11 cellular contexts compared by ENCODE assay signal in genomic region chr17:44097110-44097810, GRCh38. TPM values are rescaled to one million over a fixed set of nuclear protein-coding genes. Genes with fewer than 3 reads are reported as not detected.
DNase-seq lines count a peak whose midpoint lies in the region; ATAC-seq and TF ChIP-seq lines count a peak whose summit lies in the region.
"Had no signal": no experiment of that assay in that cellular context is flagged by ENCODE, and none has a peak within 500 bp of the region (broad histone marks: within the 10 kb centered on the region; RNA-seq: fewer than 3 reads in every experiment).

No MANE protein-coding gene starts in this region.

- peaks cover 0 to 22% (median 0%) of the 10 kb centered on the region in 11 experiments; a peak in 6 of 22 replicates for H4K20me1 ChIP-seq in BLaER1 treated with 17β-estradiol and CSF1 and Interleukin-3, amounts not matched to agents 10 nM and 100 nM
- H4K20me1 ChIP-seq in osteoblast (ENCODE audit: insufficient read depth, low read length), result no peaks in the 10 kb centered on the region

- DNase-seq in Peyer's patch (no peak), fibroblast of gingiva (ENCODE audit: low read depth) (peak; percentile 80), osteoblast (ENCODE audit: insufficient read length, low spot score, missing footprints) (peak; percentile 46), NCI-H2196 treated with DMSO at 0.1 percent for 48 hours (lab: John Stamatoyannopoulos, UW; ENCODE audit: unreplicated experiment) (no peak)
- DNase-seq in activated T-cell treated with anti-CD3 and anti-CD28 coated beads, Interleukin-2, amount 50 U/mL, for 72 hours, result no peak
- DNase-seq in stimulated activated CD4-positive, alpha-beta T cell treated with anti-CD3 and anti-CD28 coated beads, Interleukin-12 subunit alpha, Interleukin-12 subunit beta, amount 100 ng/mL, for 4 hours, result no peak
- DNase-seq: naive B cell, NCI-H1092 had no signal

- no peaks in the 10 kb centered on the region for H3K36me3 Mint-ChIP-seq in activated T-cell treated with anti-CD3 and anti-CD28 coated beads, Interleukin-2, amount 50 U/mL, for 72 hours (ENCODE audit: insufficient read depth in 2 of 2)
- H3K36me3 Mint-ChIP-seq: naive B cell had no signal

- no peaks in the 10 kb centered on the region for H3K27me3 Mint-ChIP-seq in activated T-cell treated with anti-CD3 and anti-CD28 coated beads, Interleukin-2, amount 50 U/mL, for 72 hours (ENCODE audit: low read depth)
- H3K27me3 Mint-ChIP-seq: naive B cell had no signal

- no peak for ATAC-seq in activated T-cell treated with anti-CD3 and anti-CD28 coated beads, Interleukin-2, amount 50 U/mL, for 72 hours (replicated peaks in 1 of 2)
- no peak for ATAC-seq in HG03439 (IDR thresholded peaks at IDR 0.05; ENCODE audit: unreplicated experiment)

- no peak for TF ChIP-seq CTCF in Peyer's patch (IDR thresholded peaks at IDR 0.05)
- TF ChIP-seq CTCF in osteoblast (IDR thresholded peaks at IDR 0.05; ENCODE audit: extremely low read depth, low read depth, low read length), result no peak

- no peak overlapping the region for H3K4me3 Mint-ChIP-seq in activated T-cell treated with anti-CD3 and anti-CD28 coated beads, Interleukin-2, amount 50 U/mL, for 72 hours
- H3K4me3 Mint-ChIP-seq: naive B cell; T-helper 1 cell treated with Interleukin-12 subunit alpha and Interleukin-12 subunit beta and Interleukin-4 antibody, amounts not matched to agents 30 μg/mL and 1 μg/mL, for 36 hours had no signal

- no peaks in the 10 kb centered on the region for H3K27me3 ChIP-seq in BLaER1 treated with 17β-estradiol and CSF1 and Interleukin-3, amounts not matched to agents 10 nM and 100 nM
- H3K27me3 ChIP-seq in Peyer's patch (no peaks in the 10 kb centered on the region), osteoblast (ENCODE audit: insufficient read depth, low read length) (no peaks in the 10 kb centered on the region)

- TF ChIP-seq POLR2A in Peyer's patch (IDR thresholded peaks at IDR 0.05), result no peak

- peaks cover 7% of the 10 kb centered on the region for H3K4me1 Mint-ChIP-seq in activated T-cell treated with anti-CD3 and anti-CD28 coated beads, Interleukin-2, amount 50 U/mL, for 72 hours (ENCODE audit: low read depth)

- no peaks in the 10 kb centered on the region for H3K9me3 ChIP-seq in BLaER1 treated with 17β-estradiol and CSF1 and Interleukin-3, amounts not matched to agents 10 nM and 100 nM (replicated peaks in 1 of 11)
- H3K9me3 ChIP-seq in Peyer's patch (no peaks in the 10 kb centered on the region), osteoblast (ENCODE audit: low read depth, low read length) (no peaks in the 10 kb centered on the region)

- peak overlapping the region; percentile 79 to 97 (median 94); a peak in 21 of 22 replicates for H3K27ac ChIP-seq in BLaER1 treated with 17β-estradiol and CSF1 and Interleukin-3, amounts not matched to agents 10 nM and 100 nM
- H3K27ac ChIP-seq in Peyer's patch (peak overlapping the region; percentile 12 to 84 (median 70)), osteoblast (ENCODE audit: low read depth, low read length) (peak overlapping the region; percentile 84)

- peak overlapping the region; percentile 9 for H2AFZ ChIP-seq in osteoblast (ENCODE audit: low read length)

- peaks cover 34% of the 10 kb centered on the region for H3K79me2 ChIP-seq in osteoblast (ENCODE audit: insufficient read depth, low read length)

- no peaks in the 10 kb centered on the region for H3K9me3 Mint-ChIP-seq in activated T-cell treated with anti-CD3 and anti-CD28 coated beads, Interleukin-2, amount 50 U/mL, for 72 hours
- H3K9me3 Mint-ChIP-seq: T-helper 1 cell treated with Interleukin-12 subunit alpha and Interleukin-12 subunit beta and Interleukin-4 antibody, amounts not matched to agents 30 μg/mL and 1 μg/mL, for 36 hours had no signal

- H3K9ac ChIP-seq in BLaER1 treated with 17β-estradiol and CSF1 and Interleukin-3, amounts not matched to agents 10 nM and 100 nM, result peak overlapping the region; percentile 77 to 85 (median 83); a peak in 20 of 22 replicates

- peaks cover 72 to 86% (median 77%) of the 10 kb centered on the region in 10 experiments for H3K4me1 ChIP-seq in BLaER1 treated with 17β-estradiol and CSF1 and Interleukin-3, amounts not matched to agents 10 nM and 100 nM
- H3K4me1 ChIP-seq in Peyer's patch (peaks cover 0 to 34% (median 3%) of the 10 kb centered on the region in 4 donors), osteoblast (ENCODE audit: insufficient read depth, low read length) (peaks cover 28% of the 10 kb centered on the region)

- H3K27ac Mint-ChIP-seq in activated T-cell treated with anti-CD3 and anti-CD28 coated beads, Interleukin-2, amount 50 U/mL, for 72 hours, result no peak overlapping the region
- H3K27ac Mint-ChIP-seq: T-helper 1 cell treated with Interleukin-12 subunit alpha and Interleukin-12 subunit beta and Interleukin-4 antibody, amounts not matched to agents 30 μg/mL and 1 μg/mL, for 36 hours had no signal

- H3K4me2 ChIP-seq in BLaER1 treated with 17β-estradiol and CSF1 and Interleukin-3, amounts not matched to agents 10 nM and 100 nM, result peak overlapping the region; percentile 83 to 99 (median 93)
- H3K4me2 ChIP-seq in osteoblast (ENCODE audit: insufficient read depth, low read length), result no peak overlapping the region

- H3K4me3 ChIP-seq in BLaER1 treated with 17β-estradiol and CSF1 and Interleukin-3, amounts not matched to agents 10 nM and 100 nM, result peak overlapping the region in 2 of 10 experiments; percentile 5 to 15; a peak in 2 of 20 replicates
- H3K4me3 ChIP-seq in Peyer's patch (no peak overlapping the region), osteoblast (ENCODE audit: insufficient read depth, low read length) (no peak overlapping the region)

- H3K36me3 ChIP-seq in BLaER1 treated with 17β-estradiol and CSF1 and Interleukin-3, amounts not matched to agents 10 nM and 100 nM, result peaks cover 2 to 25% (median 11%) of the 10 kb centered on the region in 11 experiments; a peak in 20 of 22 replicates
- H3K36me3 ChIP-seq in Peyer's patch, result peaks cover 0 to 16% (median 0%) of the 10 kb centered on the region in 3 donors
- H3K36me3 ChIP-seq in osteoblast (ENCODE audit: insufficient read depth, low read length), result no peaks in the 10 kb centered on the region

RNA-seq across cellular contexts. Expression of gene HDAC5, which starts 26.2 kb away (rescaled TPM):
- total RNA-seq in Peyer's patch (10 to 100 TPM; 42.4 to 71.0 (median 48.4) TPM), osteoblast (69.2 and 85.4 TPM in 2 replicates)
- 10 to 100 TPM; 34.7 to 37.8 TPM for total RNA-seq in activated T-cell treated with anti-CD3 and anti-CD28 coated beads, Interleukin-2, amount 50 U/mL, for 72 hours

RNA-seq across cellular contexts. Expression of gene G6PC3, which starts 26.7 kb away (rescaled TPM):
- total RNA-seq in Peyer's patch (10 to 100 TPM in 3 of 4 donors, 1 to 10 TPM in 1; 8.3 to 48.9 (median 33.8) TPM), osteoblast (19.7 and 23.5 TPM in 2 replicates)
- total RNA-seq in activated T-cell treated with anti-CD3 and anti-CD28 coated beads, Interleukin-2, amount 50 U/mL, for 72 hours, result 10 to 100 TPM; 18.4 to 19.7 TPM

RNA-seq across cellular contexts. Expression of gene LSM12, which starts 30.8 kb away (rescaled TPM):
- 10 to 100 TPM; 10.7 to 28.4 (median 26.1) TPM for total RNA-seq in Peyer's patch
- total RNA-seq in osteoblast, result 59.0 and 65.4 TPM in 2 replicates
- 10 to 100 TPM; 46.0 to 52.8 TPM for total RNA-seq in activated T-cell treated with anti-CD3 and anti-CD28 coated beads, Interleukin-2, amount 50 U/mL, for 72 hours

RNA-seq across cellular contexts. Expression of gene HROB, which starts 44.5 kb away (rescaled TPM):
- total RNA-seq in Peyer's patch (1 to 10 TPM in 3 of 4 donors, under 1 TPM in 1; 0.53 to 5.8 (median 1.6) TPM), osteoblast (1.8 TPM in 2 replicates)
- total RNA-seq in activated T-cell treated with anti-CD3 and anti-CD28 coated beads, Interleukin-2, amount 50 U/mL, for 72 hours, result 10 to 100 TPM; 20.7 to 27.8 TPM

Comparison
In these comparisons a context has a peak if more than half of its experiments do, and no peak if none do; other contexts are left out.
1. DNase-seq: peak in fibroblast of gingiva (single experiment) and osteoblast (single experiment); none in Peyer's patch (0 of 3), activated T-cell treated with anti-CD3 and anti-CD28 coated beads, Interleukin-2, amount 50 U/mL, for 72 hours (0 of 2), stimulated activated CD4-positive, alpha-beta T cell treated with anti-CD3 and anti-CD28 coated beads, Interleukin-12 subunit alpha, Interleukin-12 subunit beta, amount 100 ng/mL, for 4 hours (single experiment) and NCI-H2196 treated with DMSO at 0.1 percent for 48 hours (single experiment).
2. Peak in every context shown above with its lines, with median percentiles within 50 percentile points of each other: H3K27ac ChIP-seq.